In the genomic region with DNA sequence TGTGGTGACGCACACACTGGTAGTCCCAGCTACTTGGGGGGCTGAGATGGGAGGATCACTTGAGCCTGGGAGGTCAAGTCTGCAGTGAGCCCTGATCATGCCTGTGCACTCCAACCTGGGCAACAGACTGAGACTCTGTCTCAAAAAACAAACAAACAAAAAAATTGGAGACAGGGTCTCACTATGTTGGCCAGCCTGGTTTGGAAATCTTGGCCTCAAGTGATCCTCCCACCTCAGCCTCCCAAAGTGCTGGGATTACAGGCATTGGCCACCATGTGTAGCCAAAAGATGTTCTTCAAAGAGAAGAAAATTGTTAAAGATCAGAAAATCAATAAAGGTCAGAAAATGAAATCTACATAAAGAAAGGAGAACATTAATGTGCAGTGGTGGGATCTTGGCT, we compare ENCODE assay signal across 8 cellular contexts.
"Had no signal": no experiment of that assay in that cellular context is flagged by ENCODE, and none has a peak within 500 bp of the region (broad histone marks: within the 10 kb centered on the region; RNA-seq: fewer than 3 reads in every experiment).

No MANE protein-coding gene starts in this region.

- H3K4me3 ChIP-seq: GM23338 had no signal

- H3K27ac ChIP-seq: HL-60, KMS-11 had no signal

- H3K4me3 Mint-ChIP-seq: GM23338, H9, HFFc6 had no signal

- ATAC-seq: GM23338 had no signal

- DNase-seq: H9, HCEC 1CT, HFFc6, IMR-90, KBM-7 had no signal

- H3K9ac ChIP-seq: KMS-11 had no signal

- H3K27ac Mint-ChIP-seq: GM23338, H9, HFFc6 had no signal

- H3K4me2 ChIP-seq: GM23338, KMS-11 had no signal

- H3K9me3 Mint-ChIP-seq: GM23338, H9, HFFc6 had no signal
